ENCODE assay signal across 24 cellular contexts in the genomic region with DNA sequence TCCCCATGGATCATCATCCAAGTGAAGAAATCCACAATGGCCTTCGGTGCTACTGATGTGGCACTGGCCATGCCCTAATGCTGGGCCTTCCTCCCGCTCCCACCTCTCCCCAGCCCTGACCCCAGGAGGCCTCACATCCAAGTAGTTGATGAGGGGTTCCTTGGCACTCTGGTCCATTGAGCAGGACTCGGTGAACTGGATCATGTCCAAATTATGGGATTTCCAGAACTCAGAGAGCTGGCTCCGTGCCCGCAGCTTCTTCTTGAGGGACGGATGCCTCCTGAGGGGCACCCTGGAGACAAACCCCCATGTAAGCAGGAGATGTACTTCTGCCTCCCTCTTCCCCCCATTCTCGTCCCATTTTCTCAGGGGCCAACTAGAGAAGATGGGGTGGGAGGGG. TPM values are rescaled to one million over a fixed set of nuclear protein-coding genes. Genes with fewer than 3 reads are reported as not detected.
"Had no signal": no experiment of that assay in that cellular context is flagged by ENCODE, and none has a peak within 500 bp of the region (broad histone marks: within the 10 kb centered on the region; RNA-seq: fewer than 3 reads in every experiment).

No MANE protein-coding gene starts in this region.

- H3K9me3 ChIP-seq: adrenal gland, SK-N-SH had no signal

- H3K4me3 ChIP-seq: adrenal gland had no signal

- ATAC-seq: activated CD4-positive, alpha-beta T cell treated with anti-CD3 and anti-CD28 coated beads for 36 hours; activated CD8-positive, alpha-beta T cell treated with anti-CD3 and anti-CD28 coated beads for 36 hours; activated T-cell treated with anti-CD3 and anti-CD28 coated beads, Interleukin-2, amount 50 U/mL, for 72 hours; Right ventricle myocardium inferior had no signal

- H3K36me3 ChIP-seq: adrenal gland had no signal

- H3K4me1 ChIP-seq: adrenal gland had no signal

- H3K27ac ChIP-seq: adrenal gland, VCaP had no signal

- DNase-seq: activated CD4-positive, alpha-beta T cell treated with anti-CD3 and anti-CD28 coated beads for 36 hours; activated CD4-positive, alpha-beta T cell treated with anti-CD3 and anti-CD28 coated beads, Interleukin-2, amount 50 U/mL, for 1 hour; activated CD8-positive, alpha-beta memory T cell treated with anti-CD3 and anti-CD28 coated beads, Interleukin-2, amount 50 U/mL, for 4 hours; activated CD8-positive, alpha-beta T cell treated with anti-CD3 and anti-CD28 coated beads for 36 hours; activated naive CD4-positive, alpha-beta T cell treated with anti-CD3 and anti-CD28 coated beads, Interleukin-2, amount 50 U/mL, for 16 hours; activated naive CD8-positive, alpha-beta T cell treated with anti-CD3 and anti-CD28 coated beads, Interleukin-2, amount 10 ng/mL, durations not matched to agents 7 days and 5 days; activated T-cell treated with anti-CD3 and anti-CD28 coated beads, Interleukin-2, amount 50 U/mL, for 72 hours; adrenal gland; anterior cingulate cortex; caudate nucleus; MM.1S; NCI-H1105; NCI-H1436; NCI-H1694 treated with DMSO at 0.1 percent for 48 hours; NCI-H2029 treated with DMSO at 0.1 percent for 48 hours; NCI-H345; NCI-H510A; NCI-H526 treated with DMSO at 0.1 percent for 48 hours; NCI-H82; SK-N-SH; T-helper 1 cell had no signal

- H3K36me3 Mint-ChIP-seq: activated naive CD8-positive, alpha-beta T cell treated with anti-CD3 and anti-CD28 coated beads, Interleukin-2, amount 10 ng/mL, durations not matched to agents 7 days and 5 days had no signal

- H3K9me3 Mint-ChIP-seq: activated CD8-positive, alpha-beta T cell treated with anti-CD3 and anti-CD28 coated beads for 36 hours; activated naive CD8-positive, alpha-beta T cell treated with anti-CD3 and anti-CD28 coated beads, Interleukin-2, amount 10 ng/mL, durations not matched to agents 7 days and 5 days; activated T-cell treated with anti-CD3 and anti-CD28 coated beads, Interleukin-2, amount 50 U/mL, for 72 hours had no signal

- H3K4me3 Mint-ChIP-seq: activated CD4-positive, alpha-beta T cell treated with anti-CD3 and anti-CD28 coated beads for 36 hours; activated CD8-positive, alpha-beta T cell treated with anti-CD3 and anti-CD28 coated beads for 36 hours; activated naive CD8-positive, alpha-beta T cell treated with anti-CD3 and anti-CD28 coated beads, Interleukin-2, amount 10 ng/mL, durations not matched to agents 7 days and 5 days; activated T-cell treated with anti-CD3 and anti-CD28 coated beads, Interleukin-2, amount 50 U/mL, for 72 hours had no signal

- H3K9ac ChIP-seq: SK-N-SH had no signal

- H3K4me1 Mint-ChIP-seq: activated CD4-positive, alpha-beta T cell treated with anti-CD3 and anti-CD28 coated beads for 36 hours had no signal

- H3K27ac Mint-ChIP-seq: activated CD4-positive, alpha-beta T cell treated with anti-CD3 and anti-CD28 coated beads for 36 hours; activated CD8-positive, alpha-beta T cell treated with anti-CD3 and anti-CD28 coated beads for 36 hours; activated naive CD8-positive, alpha-beta T cell treated with anti-CD3 and anti-CD28 coated beads, Interleukin-2, amount 10 ng/mL, durations not matched to agents 7 days and 5 days; activated T-cell treated with anti-CD3 and anti-CD28 coated beads, Interleukin-2, amount 50 U/mL, for 72 hours had no signal

RNA-seq across cellular contexts. Expression of a gene that starts 0.9 kb away (rescaled TPM):
- total RNA-seq: activated CD4-positive, alpha-beta T cell treated with anti-CD3 and anti-CD28 coated beads for 36 hours; activated CD8-positive, alpha-beta T cell treated with anti-CD3 and anti-CD28 coated beads for 36 hours; activated naive CD8-positive, alpha-beta T cell treated with anti-CD3 and anti-CD28 coated beads, Interleukin-2, amount 10 ng/mL, durations not matched to agents 7 days and 5 days; activated T-cell treated with anti-CD3 and anti-CD28 coated beads, Interleukin-2, amount 50 U/mL, for 72 hours; adrenal gland; Right ventricle myocardium inferior; T-helper 2 cell treated with Interferon-gamma antibody and Interleukin-4, amounts not matched to agents 100 ng/mL and 5 ng/mL, for 36 hours had no signal
- polyA plus RNA-seq: SK-N-SH had no signal

RNA-seq across cellular contexts. Expression of a gene that starts 19.6 kb away (rescaled TPM):
- total RNA-seq: activated CD4-positive, alpha-beta T cell treated with anti-CD3 and anti-CD28 coated beads for 36 hours; activated CD8-positive, alpha-beta T cell treated with anti-CD3 and anti-CD28 coated beads for 36 hours; activated T-cell treated with anti-CD3 and anti-CD28 coated beads, Interleukin-2, amount 50 U/mL, for 72 hours; T-helper 2 cell treated with Interferon-gamma antibody and Interleukin-4, amounts not matched to agents 100 ng/mL and 5 ng/mL, for 36 hours had no signal

RNA-seq across cellular contexts. Expression of a gene that starts 30.2 kb away (rescaled TPM):
- total RNA-seq: activated CD4-positive, alpha-beta T cell treated with anti-CD3 and anti-CD28 coated beads for 36 hours; activated CD8-positive, alpha-beta T cell treated with anti-CD3 and anti-CD28 coated beads for 36 hours; activated naive CD8-positive, alpha-beta T cell treated with anti-CD3 and anti-CD28 coated beads, Interleukin-2, amount 10 ng/mL, durations not matched to agents 7 days and 5 days; activated T-cell treated with anti-CD3 and anti-CD28 coated beads, Interleukin-2, amount 50 U/mL, for 72 hours; adrenal gland; T-helper 2 cell treated with Interferon-gamma antibody and Interleukin-4, amounts not matched to agents 100 ng/mL and 5 ng/mL, for 36 hours had no signal
- polyA plus RNA-seq: SK-N-SH had no signal
